ENCODE assay signal across 1 cellular context in genomic region chr3:192834428-192834827, GRCh38.
TF ChIP-seq lines count a peak whose summit lies in the region.

No MANE protein-coding gene starts in this region.

TF ChIP-seq in A549, 52 proteins besides CTCF, POLR2A, EP300 and RAD21 (continued from another document):
- TF ChIP-seq HMGXB4 (CRISPR knock-in tag; IDR thresholded peaks at IDR 0.05; ENCODE audit: borderline replicate concordance) (no peak), SREBF2 (IDR thresholded peaks at IDR 0.05) (no peak), RFX5 (IDR thresholded peaks at IDR 0.05) (no peak), ESRRA (IDR thresholded peaks at IDR 0.05; ENCODE audit: borderline replicate concordance, low read length) (no peak), MYC (IDR thresholded peaks at IDR 0.05; ENCODE audit: borderline replicate concordance, low read length) (no peak), TFCP2L1 (CRISPR knock-in tag; IDR thresholded peaks at IDR 0.05) (no peak), BCL3 (IDR thresholded peaks at IDR 0.05) (no peak), USF2 (IDR thresholded peaks at IDR 0.05) (no peak), ZFP36 (IDR thresholded peaks at IDR 0.05; ENCODE audit: borderline replicate concordance, partially characterized antibody) (no peak), FOSL2 (IDR thresholded peaks at IDR 0.05) (no peak), FOSL2 (CRISPR knock-in tag; IDR thresholded peaks at IDR 0.05) (no peak), NPAS2 (CRISPR knock-in tag; IDR thresholded peaks at IDR 0.05; ENCODE audit: borderline replicate concordance) (no peak)
